14 cellular contexts compared by ENCODE assay signal in the genomic region with DNA sequence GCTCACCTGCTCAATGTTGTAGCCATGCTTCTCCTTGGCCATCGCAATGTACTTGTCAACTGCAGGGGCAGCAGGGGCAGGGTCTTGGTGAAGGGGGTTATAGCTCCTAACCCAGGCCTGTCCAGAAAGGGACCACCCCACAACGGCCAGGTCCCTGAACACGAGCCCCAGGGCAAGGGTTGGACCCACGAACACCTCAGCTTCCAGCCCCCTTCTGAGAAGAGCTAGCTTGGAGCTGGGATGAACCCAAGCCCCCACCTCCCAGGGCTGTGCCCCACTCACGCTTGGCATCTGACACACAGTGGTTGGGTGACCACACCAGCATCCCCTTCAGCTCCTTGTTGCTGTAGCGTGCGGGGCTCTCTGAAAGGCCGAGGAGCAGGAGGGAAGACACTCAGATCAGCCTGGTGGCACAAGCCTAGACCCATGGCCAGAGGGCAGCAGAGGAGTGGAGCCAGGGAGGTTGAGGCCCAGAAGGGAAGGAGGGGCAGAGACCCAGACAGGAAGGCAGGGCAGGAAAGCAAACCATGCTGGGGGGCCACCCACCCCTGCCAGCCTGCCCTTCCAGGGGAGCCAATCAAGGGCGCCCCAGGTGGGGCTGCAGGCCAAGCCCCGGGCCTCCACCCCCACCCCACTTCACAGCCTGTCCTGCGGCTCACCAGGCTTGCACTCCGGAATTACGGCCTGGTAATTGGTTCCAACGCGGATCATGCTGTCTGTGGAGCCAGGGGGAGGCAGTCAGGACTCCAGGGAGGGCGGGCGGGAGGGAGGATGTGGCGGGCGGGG. TPM values are rescaled to one million over a fixed set of nuclear protein-coding genes. Genes with fewer than 3 reads are reported as not detected.
DNase-seq lines count a peak whose midpoint lies in the region; ATAC-seq and TF ChIP-seq lines count a peak whose summit lies in the region.
"Had no signal": no experiment of that assay in that cellular context is flagged by ENCODE, and none has a peak within 500 bp of the region (broad histone marks: within the 10 kb centered on the region; RNA-seq: fewer than 3 reads in every experiment).

No MANE protein-coding gene starts in this region.

- ATAC-seq in activated naive CD8-positive, alpha-beta T cell treated with anti-CD3 and anti-CD28 coated beads, Interleukin-2, amount 10 ng/mL, durations not matched to agents 7 days and 5 days (ENCODE audit: low read depth), result no peak
- ATAC-seq in activated naive CD8-positive, alpha-beta T cell treated with anti-CD3 and anti-CD28 coated beads, Interleukin-2, amount 50 U/mL, for 24 hours, result no peak
- no peak for ATAC-seq in thoracic aorta (ENCODE audit: insufficient number of reproducible peaks, low FRiP score, low read depth)
- ATAC-seq: activated CD8-positive, alpha-beta memory T cell treated with anti-CD3 and anti-CD28 coated beads, Interleukin-2, amount 10 ng/mL, durations not matched to agents 7 days and 5 days; left lung; psoas muscle had no signal

- H3K36me3 ChIP-seq in WERI-Rb-1 (peaks cover 36% of the 10 kb centered on the region), iPS-18a (ENCODE audit: control insufficient read depth, low read depth, low read length) (peaks cover 26% of the 10 kb centered on the region), thoracic aorta (no peaks in the 10 kb centered on the region)

- H3K9me3 Mint-ChIP-seq in activated naive CD8-positive, alpha-beta T cell treated with anti-CD3 and anti-CD28 coated beads, Interleukin-2, amount 10 ng/mL, durations not matched to agents 7 days and 5 days, result no peaks in the 10 kb centered on the region
- no peaks in the 10 kb centered on the region for H3K9me3 Mint-ChIP-seq in activated naive CD8-positive, alpha-beta T cell treated with anti-CD3 and anti-CD28 coated beads, Interleukin-2, amount 50 U/mL, for 24 hours

- no peak overlapping the region for H3K9ac ChIP-seq in iPS-18a (ENCODE audit: low read length)

- peak overlapping the region; percentile 46 for H3K27ac Mint-ChIP-seq in activated naive CD8-positive, alpha-beta T cell treated with anti-CD3 and anti-CD28 coated beads, Interleukin-2, amount 10 ng/mL, durations not matched to agents 7 days and 5 days
- no peak overlapping the region for H3K27ac Mint-ChIP-seq in activated naive CD8-positive, alpha-beta T cell treated with anti-CD3 and anti-CD28 coated beads, Interleukin-2, amount 50 U/mL, for 24 hours
- H3K27ac Mint-ChIP-seq: activated CD8-positive, alpha-beta memory T cell treated with anti-CD3 and anti-CD28 coated beads, Interleukin-2, amount 10 ng/mL, durations not matched to agents 7 days and 5 days had no signal

- H3K36me3 Mint-ChIP-seq in activated naive CD8-positive, alpha-beta T cell treated with anti-CD3 and anti-CD28 coated beads, Interleukin-2, amount 10 ng/mL, durations not matched to agents 7 days and 5 days, result peaks cover 2% of the 10 kb centered on the region
- no peaks in the 10 kb centered on the region for H3K36me3 Mint-ChIP-seq in activated naive CD8-positive, alpha-beta T cell treated with anti-CD3 and anti-CD28 coated beads, Interleukin-2, amount 50 U/mL, for 24 hours (ENCODE audit: low read depth)

- H3K9me3 ChIP-seq in WERI-Rb-1 (ENCODE audit: severe bottlenecking) (no peaks in the 10 kb centered on the region), iPS-18a (ENCODE audit: control insufficient read depth, low read depth, low read length) (no peaks in the 10 kb centered on the region), thoracic aorta (no peaks in the 10 kb centered on the region)
- H3K9me3 ChIP-seq: left lung, psoas muscle had no signal

- H3K4me1 Mint-ChIP-seq in activated naive CD8-positive, alpha-beta T cell treated with anti-CD3 and anti-CD28 coated beads, Interleukin-2, amount 10 ng/mL, durations not matched to agents 7 days and 5 days, result peaks cover 8% of the 10 kb centered on the region
- peaks cover 15% of the 10 kb centered on the region for H3K4me1 Mint-ChIP-seq in activated naive CD8-positive, alpha-beta T cell treated with anti-CD3 and anti-CD28 coated beads, Interleukin-2, amount 50 U/mL, for 24 hours

- POLR2A ChIA-PET in activated naive CD8-positive, alpha-beta T cell treated with anti-CD3 and anti-CD28 coated beads, Interleukin-2, amount 10 ng/mL, durations not matched to agents 7 days and 5 days (lab: Charles Lee), result interaction anchor here (0.8 to 1.1 kb wide), 2 partner anchors 23 to 77 kb away, joined by 3 to 7 read pairs; no protein-coding TSS in a partner anchor

- peak; percentile 18; the same call in 1 of the 2 replicates for TF ChIP-seq CTCF in WERI-Rb-1 (IDR thresholded peaks at IDR 0.05; ENCODE audit: low read depth, low read length)
- TF ChIP-seq CTCF in thoracic aorta (IDR thresholded peaks at IDR 0.05), result no peak

- peak overlapping the region; percentile 100 for H3K27ac ChIP-seq in WERI-Rb-1
- no peak overlapping the region for H3K27ac ChIP-seq in iPS-18a (ENCODE audit: low read length)
- H3K27ac ChIP-seq in thoracic aorta, result peak overlapping the region; percentile 34
- H3K27ac ChIP-seq: left lung, psoas muscle had no signal

- no peak for DNase-seq in activated naive CD8-positive, alpha-beta T cell treated with anti-CD3 and anti-CD28 coated beads, Interleukin-2, amount 10 ng/mL, durations not matched to agents 7 days and 5 days
- DNase-seq in activated naive CD8-positive, alpha-beta T cell treated with anti-CD3 and anti-CD28 coated beads, Interleukin-2, amount 50 U/mL, for 24 hours, result no peak
- DNase-seq in WERI-Rb-1, result peak; percentile 59
- no peak for DNase-seq in thoracic aorta (ENCODE audit: low spot score)
- DNase-seq in germinal center (ENCODE audit: low spot score), result no peak
- DNase-seq in H4 (ENCODE audit: low spot score), result no peak
- no peak for DNase-seq in CD1c-positive myeloid dendritic cell (ENCODE audit: extremely low spot score)
- DNase-seq: activated CD8-positive, alpha-beta memory T cell treated with anti-CD3 and anti-CD28 coated beads, Interleukin-2, amount 10 ng/mL, durations not matched to agents 7 days and 5 days; COR-L47; left lung; NCI-H774; psoas muscle; SW 1271 had no signal

- H3K4me3 Mint-ChIP-seq in activated naive CD8-positive, alpha-beta T cell treated with anti-CD3 and anti-CD28 coated beads, Interleukin-2, amount 10 ng/mL, durations not matched to agents 7 days and 5 days, result no peak overlapping the region
- H3K4me3 Mint-ChIP-seq in activated naive CD8-positive, alpha-beta T cell treated with anti-CD3 and anti-CD28 coated beads, Interleukin-2, amount 50 U/mL, for 24 hours, result no peak overlapping the region
- H3K4me3 Mint-ChIP-seq: activated CD8-positive, alpha-beta memory T cell treated with anti-CD3 and anti-CD28 coated beads, Interleukin-2, amount 10 ng/mL, durations not matched to agents 7 days and 5 days had no signal

- peak overlapping the region; percentile 91 for H3K4me3 ChIP-seq in WERI-Rb-1 (ENCODE audit: low read depth, low read length)
- peak overlapping the region; percentile 81 for H3K4me3 ChIP-seq in iPS-18a (ENCODE audit: low read length)
- no peak overlapping the region for H3K4me3 ChIP-seq in thoracic aorta

- H3K4me1 ChIP-seq in iPS-18a (ENCODE audit: control insufficient read depth, low read depth, low read length) (peaks cover 25% of the 10 kb centered on the region), thoracic aorta (ENCODE audit: control insufficient read depth in 1 of 2, low read depth in 2 of 2) (peaks cover 40 to 58% of the 10 kb centered on the region in 2 donors)

- H3K27me3 ChIP-seq in WERI-Rb-1 (ENCODE audit: insufficient read depth, low read depth, severe bottlenecking) (no peaks in the 10 kb centered on the region), iPS-18a (ENCODE audit: control insufficient read depth, insufficient read depth, low read length) (no peaks in the 10 kb centered on the region), thoracic aorta (replicated peaks; ENCODE audit: insufficient read depth) (no peaks in the 10 kb centered on the region)

- H3K27me3 Mint-ChIP-seq in activated naive CD8-positive, alpha-beta T cell treated with anti-CD3 and anti-CD28 coated beads, Interleukin-2, amount 10 ng/mL, durations not matched to agents 7 days and 5 days, result peaks cover 5% of the 10 kb centered on the region
- H3K27me3 Mint-ChIP-seq in activated naive CD8-positive, alpha-beta T cell treated with anti-CD3 and anti-CD28 coated beads, Interleukin-2, amount 50 U/mL, for 24 hours, result peaks cover 11% of the 10 kb centered on the region

RNA-seq across cellular contexts. Expression of a gene that starts 1.9 kb away (rescaled TPM):
- under 1 TPM; 0.58 to 0.74 TPM for total RNA-seq in activated naive CD8-positive, alpha-beta T cell treated with anti-CD3 and anti-CD28 coated beads, Interleukin-2, amount 10 ng/mL, durations not matched to agents 7 days and 5 days
- 1 to 10 TPM; 1.4 to 3.8 TPM for total RNA-seq in thoracic aorta
- total RNA-seq in H4 (2014; rRNA removed; shearing (Covaris generic)), result 0.49 and 0.66 TPM in 2 replicates

RNA-seq across cellular contexts. Expression of a gene that starts 23.7 kb away (rescaled TPM):
- total RNA-seq in activated naive CD8-positive, alpha-beta T cell treated with anti-CD3 and anti-CD28 coated beads, Interleukin-2, amount 10 ng/mL, durations not matched to agents 7 days and 5 days, result 10 to 100 TPM; 39.1 to 39.7 TPM
- 10 to 100 TPM; 15.5 to 20.6 TPM for total RNA-seq in thoracic aorta
- total RNA-seq in H4 (2014; rRNA removed; shearing (Covaris generic)), result 6.1 and 10.5 TPM in 2 replicates

RNA-seq across cellular contexts. Expression of a gene that starts 59.3 kb away (rescaled TPM):
- total RNA-seq in activated naive CD8-positive, alpha-beta T cell treated with anti-CD3 and anti-CD28 coated beads, Interleukin-2, amount 10 ng/mL, durations not matched to agents 7 days and 5 days, result 100 to 1,000 TPM; 379 to 420 TPM
- total RNA-seq in thoracic aorta, result 100 to 1,000 TPM; 178 to 469 TPM
- 745 and 794 TPM in 2 replicates for total RNA-seq in H4 (2014; rRNA removed; shearing (Covaris generic))
